Comparison of ENCODE assay signal across 19 cellular contexts in genomic region chr18:58297198-58297597, GRCh38.
DNase-seq lines count a peak whose midpoint lies in the region; ATAC-seq, FAIRE-seq and TF ChIP-seq lines count a peak whose summit lies in the region.
"Had no signal": no experiment of that assay in that cellular context is flagged by ENCODE, and none has a peak within 500 bp of the region (broad histone marks: within the 10 kb centered on the region; RNA-seq: fewer than 3 reads in every experiment).

No MANE protein-coding gene starts in this region.

- no peak for ATAC-seq in GM19397 (IDR thresholded peaks at IDR 0.05; ENCODE audit: unreplicated experiment)
- ATAC-seq: right lobe of liver had no signal

- TF ChIP-seq CTCF in bronchial epithelial cell (IDR thresholded peaks at IDR 0.05; ENCODE audit: insufficient read depth, low read length, severe bottlenecking), result no peak

- no peak overlapping the region for H2BK12ac ChIP-seq in mesenchymal stem cell (ENCODE audit: low read length in 2 of 2)

- no peak overlapping the region for H3K4me2 ChIP-seq in mesenchymal stem cell (ENCODE audit: low read length, poor library complexity, severe bottlenecking)
- H3K4me2 ChIP-seq: KMS-11, neural progenitor cell had no signal

- no peak overlapping the region for H3K23ac ChIP-seq in mesenchymal stem cell (ENCODE audit: low read length in 2 of 2)

- no peak overlapping the region for H4K8ac ChIP-seq in mesenchymal stem cell (ENCODE audit: low read length)

- FAIRE-seq in GM12891 (lab: Jason Lieb, UNC) (peak; percentile 65), bronchial epithelial cell (lab: Jason Lieb, UNC) (no peak)
- FAIRE-seq: G401.6, GM18507 had no signal

- no peak for DNase-seq in GM12891 (ENCODE audit: insufficient read length, low spot score)
- peak; percentile 21 for DNase-seq in NCI-H226
- peak; percentile 74 for DNase-seq in bronchial epithelial cell (ENCODE audit: low read depth)
- DNase-seq in mesenchymal stem cell, result peak; percentile 43
- no peak for DNase-seq in NCI-H748 (lab: John Stamatoyannopoulos, UW; ENCODE audit: unreplicated experiment)
- DNase-seq in stimulated activated CD4-positive, alpha-beta T cell treated with anti-CD3 and anti-CD28 coated beads, Interleukin-15, amount 100 ng/mL, for 24 hours, result no peak
- DNase-seq: activated CD4-positive, alpha-beta T cell treated with anti-CD3 and anti-CD28 coated beads, Interleukin-2, amount 50 U/mL, for 48 hours; erythroblast; NCI-H1417 treated with DMSO at 0.1 percent for 48 hours; NCI-H446 treated with DMSO at 0.1 percent for 48 hours; right lobe of liver; stimulated activated CD4-positive, alpha-beta T cell treated with anti-CD3 and anti-CD28 coated beads, Interleukin-4, amount 100 ng/mL, for 24 hours; stimulated activated naive CD4-positive, alpha-beta T cell had no signal

- 80% methylated on average over 3 of the region's 4 CpGs for WGBS in mesenchymal stem cell

- H4K91ac ChIP-seq in mesenchymal stem cell (ENCODE audit: low read length), result no peak overlapping the region

- H3K9me3 ChIP-seq in mesenchymal stem cell (ENCODE audit: control insufficient read depth, low read length), result no peaks in the 10 kb centered on the region
- H3K9me3 ChIP-seq: right lobe of liver, vagina had no signal

- no peak overlapping the region for H2BK15ac ChIP-seq in mesenchymal stem cell (ENCODE audit: low read depth, poor library complexity, severe bottlenecking)

- H2AK5ac ChIP-seq in mesenchymal stem cell (ENCODE audit: low read length, severe bottlenecking), result no peak overlapping the region

- H3K4me1 ChIP-seq in mesenchymal stem cell (ENCODE audit: control insufficient read depth, insufficient read depth, low read depth, low read length), result no peaks in the 10 kb centered on the region
- H3K4me1 ChIP-seq: neural progenitor cell, right lobe of liver had no signal

- H3K14ac ChIP-seq in mesenchymal stem cell (ENCODE audit: low read length in 2 of 2), result no peak overlapping the region

- no peak overlapping the region for H2AFZ ChIP-seq in mesenchymal stem cell (ENCODE audit: low read depth, low read length)
- H2AFZ ChIP-seq: neural progenitor cell had no signal

- no peak overlapping the region for H2BK120ac ChIP-seq in mesenchymal stem cell (ENCODE audit: low read depth, low read length)

- no peak overlapping the region for H3K4ac ChIP-seq in mesenchymal stem cell (ENCODE audit: low read depth in 1 of 2, low read length in 2 of 2)

- H3K27me3 ChIP-seq in bronchial epithelial cell (ENCODE audit: control insufficient read depth, insufficient read depth, low read length) (no peaks in the 10 kb centered on the region), mesenchymal stem cell (ENCODE audit: control insufficient read depth in 1 of 2, insufficient read depth in 1 of 2, low read length in 2 of 2) (no peaks in the 10 kb centered on the region)
- H3K27me3 ChIP-seq: neural progenitor cell, right lobe of liver, vagina had no signal

- H3K9ac ChIP-seq in mesenchymal stem cell (ENCODE audit: low read length), result no peak overlapping the region
- H3K9ac ChIP-seq: KMS-11, neural progenitor cell had no signal

- H3K79me1 ChIP-seq in mesenchymal stem cell (replicated peaks; ENCODE audit: low read length, poor library complexity, severe bottlenecking), result peaks cover 20% of the 10 kb centered on the region

- H3K36me3 ChIP-seq in bronchial epithelial cell (ENCODE audit: control insufficient read depth, insufficient read depth, low read length), result no peaks in the 10 kb centered on the region
- H3K36me3 ChIP-seq in mesenchymal stem cell (ENCODE audit: control insufficient read depth in 1 of 2, insufficient read depth in 2 of 2, low read depth in 1 of 2, low read length in 2 of 2), result peaks cover 0 to 3% of the 10 kb centered on the region in 2 experiments
- H3K36me3 ChIP-seq: neural progenitor cell, right lobe of liver, vagina had no signal

- no peak for TF ChIP-seq POLR2A in GM12891 (IDR thresholded peaks at IDR 0.05; ENCODE audit: low read depth, low read length)

- H3K27ac ChIP-seq in mesenchymal stem cell (ENCODE audit: low read length, poor library complexity, severe bottlenecking), result no peak overlapping the region
- H3K27ac ChIP-seq: KMS-11, neural progenitor cell, right lobe of liver, vagina had no signal

- no peak overlapping the region for H2BK5ac ChIP-seq in mesenchymal stem cell (ENCODE audit: low read depth, low read length, poor library complexity, severe bottlenecking)

- H3K4me3 ChIP-seq in bronchial epithelial cell (ENCODE audit: low read depth, low read length) (no peak overlapping the region), mesenchymal stem cell (ENCODE audit: insufficient read depth in 1 of 2, low read depth in 1 of 2, low read length in 2 of 2) (no peak overlapping the region)
- H3K4me3 ChIP-seq: neural progenitor cell, right lobe of liver, vagina had no signal

- no peak overlapping the region for H3K18ac ChIP-seq in mesenchymal stem cell (ENCODE audit: low read depth in 1 of 2, low read length in 2 of 2)

TF ChIP-seq in GM12891, 5 proteins besides CTCF, POLR2A, EP300 and RAD21:
- TF ChIP-seq TAF1 (IDR thresholded peaks at IDR 0.05; ENCODE audit: low read depth, low read length), result no peak

Comparison
In these comparisons a context has a peak if more than half of its experiments do, and no peak if none do; other contexts are left out.
1. DNase-seq: peak in NCI-H226 (single experiment), bronchial epithelial cell (single experiment) and mesenchymal stem cell (single experiment); none in GM12891 (single experiment), NCI-H748 (single experiment) and stimulated activated CD4-positive, alpha-beta T cell treated with anti-CD3 and anti-CD28 coated beads, Interleukin-15, amount 100 ng/mL, for 24 hours (single experiment).